Comparison of ENCODE assay signal across 27 cellular contexts in the genomic region with DNA sequence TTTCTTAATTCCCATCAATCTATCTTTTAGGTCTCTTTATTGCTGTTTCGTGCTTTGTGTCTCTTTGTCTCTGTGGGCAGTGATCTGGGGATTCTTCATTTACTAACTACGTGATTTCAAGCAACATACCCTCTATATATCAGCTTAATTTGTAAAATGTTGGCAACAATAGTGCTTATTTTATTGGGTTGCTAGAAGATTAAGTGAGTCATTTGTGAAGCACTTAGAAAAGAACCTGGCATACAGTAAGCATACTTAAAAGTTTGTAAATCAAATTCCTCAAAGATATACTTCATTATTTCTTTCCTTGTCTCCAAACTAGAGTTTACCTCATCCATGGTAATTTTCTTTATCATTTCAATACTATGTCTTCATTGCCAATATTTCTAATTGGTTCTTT.
DNase-seq lines count a peak whose midpoint lies in the region; ATAC-seq, FAIRE-seq and TF ChIP-seq lines count a peak whose summit lies in the region.
"Had no signal": no experiment of that assay in that cellular context is flagged by ENCODE, and none has a peak within 500 bp of the region (broad histone marks: within the 10 kb centered on the region; RNA-seq: fewer than 3 reads in every experiment).

No MANE protein-coding gene starts in this region.

- peaks cover 6% of the 10 kb centered on the region; the same call in 1 of the 2 replicates for H3K9me3 ChIP-seq in PC-3 (ENCODE audit: low read length)
- no peaks in the 10 kb centered on the region for H3K9me3 ChIP-seq in Karpas-422 (ENCODE audit: low read length)
- H3K9me3 ChIP-seq: ascending aorta, neutrophil had no signal

- H3K36me3 ChIP-seq in PC-3 (ENCODE audit: low read depth, low read length) (no peaks in the 10 kb centered on the region), bronchial epithelial cell (ENCODE audit: control insufficient read depth, insufficient read depth, low read length) (no peaks in the 10 kb centered on the region), Karpas-422 (ENCODE audit: insufficient read depth, low read length) (no peaks in the 10 kb centered on the region), brain microvascular endothelial cell (replicated peaks) (no peaks in the 10 kb centered on the region)
- H3K36me3 ChIP-seq: ascending aorta, neutrophil had no signal

- no peaks in the 10 kb centered on the region for H3F3A ChIP-seq in PC-3 (ENCODE audit: low read length, unreplicated experiment)

- no peak overlapping the region for H3K9ac ChIP-seq in PC-3 (ENCODE audit: low read length)
- H3K9ac ChIP-seq in Karpas-422 (ENCODE audit: low read length), result no peak overlapping the region

- peak; percentile 27 for ATAC-seq in PC-3
- ATAC-seq in GM21447 (IDR thresholded peaks at IDR 0.05; ENCODE audit: unreplicated experiment), result no peak
- ATAC-seq: effector memory CD8-positive, alpha-beta T cell; esophagus mucosa; GM12878; left cardiac atrium; Right ventricle myocardium inferior; WTC11 had no signal

- H3K27me3 ChIP-seq in PC-3 (ENCODE audit: low read length) (no peaks in the 10 kb centered on the region), bronchial epithelial cell (ENCODE audit: control insufficient read depth, insufficient read depth, low read length) (no peaks in the 10 kb centered on the region), Karpas-422 (ENCODE audit: low read length) (no peaks in the 10 kb centered on the region), brain microvascular endothelial cell (replicated peaks) (no peaks in the 10 kb centered on the region)
- H3K27me3 ChIP-seq: ascending aorta, MG63, neutrophil had no signal

- H4K20me1 ChIP-seq in PC-3 (ENCODE audit: low read length), result no peaks in the 10 kb centered on the region
- H4K20me1 ChIP-seq in Karpas-422 (ENCODE audit: insufficient read depth, low read depth, low read length), result no peaks in the 10 kb centered on the region

- H3K4me1 ChIP-seq in PC-3 (ENCODE audit: insufficient read depth, low read length), result no peaks in the 10 kb centered on the region
- no peaks in the 10 kb centered on the region for H3K4me1 ChIP-seq in Karpas-422 (ENCODE audit: low read length)
- H3K4me1 ChIP-seq: ascending aorta had no signal

- H3K9me2 ChIP-seq in PC-3 (replicated peaks; ENCODE audit: low read length) (no peaks in the 10 kb centered on the region), Karpas-422 (replicated peaks; ENCODE audit: insufficient read depth, low read length) (peaks cover 3% of the 10 kb centered on the region; the same call in 1 of the 2 replicates)

- no peak overlapping the region for H3K4me3 ChIP-seq in AG10803 (ENCODE audit: low read length)
- no peak overlapping the region for H3K4me3 ChIP-seq in PC-3 (ENCODE audit: low read length)
- H3K4me3 ChIP-seq in bronchial epithelial cell (ENCODE audit: low read depth, low read length), result no peak overlapping the region
- H3K4me3 ChIP-seq in Karpas-422 (ENCODE audit: low read length), result no peak overlapping the region
- no peak overlapping the region for H3K4me3 ChIP-seq in brain microvascular endothelial cell (ENCODE audit: low read depth, low read length)
- H3K4me3 ChIP-seq: ascending aorta, GM12878, MG63 had no signal

- H3K27ac ChIP-seq in PC-3 (ENCODE audit: low read length) (no peak overlapping the region), Karpas-422 (ENCODE audit: low read length) (no peak overlapping the region), brain microvascular endothelial cell (no peak overlapping the region)
- H3K27ac ChIP-seq: ascending aorta, neutrophil had no signal

- in situ Hi-C loops in brain microvascular endothelial cell (cut with HindIII; ENCODE audit: low pct_ligation_motif_present, low sequenced_read_pairs), result no loop called here

- TF ChIP-seq CTCF in AG10803 (conservative IDR thresholded peaks at IDR 0.05; ENCODE audit: low read length), result no peak
- TF ChIP-seq CTCF in PC-3 (conservative IDR thresholded peaks at IDR 0.05; ENCODE audit: low read depth, low read length), result no peak
- no peak for TF ChIP-seq CTCF in bronchial epithelial cell (IDR thresholded peaks at IDR 0.05; ENCODE audit: insufficient read depth, low read length, severe bottlenecking)
- no peak for TF ChIP-seq CTCF in brain microvascular endothelial cell (IDR thresholded peaks at IDR 0.05; ENCODE audit: low read depth, low read length, missing control alignments)

- BruUV-seq in PC-3 (replicated peaks; lab: Mats Ljungman, UMichigan), result no TSS peak

- CTCF ChIA-PET in PC-3 (lab: Charles Lee), result no interaction called here

- H3K4me2 ChIP-seq in PC-3 (ENCODE audit: low read length) (no peak overlapping the region), Karpas-422 (ENCODE audit: low read depth, low read length, poor library complexity, severe bottlenecking) (no peak overlapping the region)

- POLR2A ChIA-PET in PC-3 (lab: Charles Lee; ENCODE audit: unreplicated experiment), result no interaction called here

- H3K79me2 ChIP-seq in PC-3 (ENCODE audit: low read length) (no peaks in the 10 kb centered on the region), Karpas-422 (ENCODE audit: low read length) (no peaks in the 10 kb centered on the region)

- no peak overlapping the region for H2AFZ ChIP-seq in PC-3 (ENCODE audit: low read length)
- no peak overlapping the region for H2AFZ ChIP-seq in Karpas-422 (ENCODE audit: low read length)

- DNase-seq in AG10803 (ENCODE audit: low read depth) (peak; percentile 6), PC-3 (peak; percentile 27), bronchial epithelial cell (ENCODE audit: low read depth) (peak; percentile 23), iris pigment epithelial cell (ENCODE audit: low read depth) (peak; percentile 72), Karpas-422 (no peak), brain microvascular endothelial cell (no peak), NCI-H1092 treated with DMSO at 0.1 percent for 48 hours (lab: John Stamatoyannopoulos, UW) (no peak)
- DNase-seq: activated CD4-positive, alpha-beta T cell treated with anti-CD3 and anti-CD28 coated beads, Interleukin-2, amount 50 U/mL, for 48 hours; activated CD8-positive, alpha-beta memory T cell treated with anti-CD3 and anti-CD28 coated beads, Interleukin-2, amount 50 U/mL, for 4 hours; activated naive CD4-positive, alpha-beta T cell treated with anti-CD3 and anti-CD28 coated beads, Interleukin-2, amount 50 U/mL, for 16 hours; C1 segment of cervical spinal cord; Calu3; effector memory CD8-positive, alpha-beta T cell; left cardiac atrium; MG63; NCI-H1417; NCI-H2081; small intestine; stimulated activated CD4-positive, alpha-beta T cell treated with anti-CD3 and anti-CD28 coated beads, Interleukin-1b, Interleukin-23, amount 100 ng/mL, for 48 hours; T-helper 9 cell had no signal

- FAIRE-seq in bronchial epithelial cell (lab: Jason Lieb, UNC), result no peak
- FAIRE-seq: GM12878 had no signal

- intact Hi-C loops in PC-3 (cut with micrococcal nuclease), result no loop called here

Comparison
In these comparisons a context has a peak if more than half of its experiments do, and no peak if none do; other contexts are left out.
1. DNase-seq: peak in AG10803 (single experiment), PC-3 (single experiment), bronchial epithelial cell (single experiment) and iris pigment epithelial cell (single experiment); none in Karpas-422 (single experiment), brain microvascular endothelial cell (single experiment) and NCI-H1092 treated with DMSO at 0.1 percent for 48 hours (single experiment).